9 cellular contexts compared by ENCODE assay signal in genomic region chr1:115976900-115977480, GRCh38. TPM values are rescaled to one million over a fixed set of nuclear protein-coding genes. Genes with fewer than 3 reads are reported as not detected.
DNase-seq lines count a peak whose midpoint lies in the region; TF ChIP-seq lines count a peak whose summit lies in the region.
"Had no signal": no experiment of that assay in that cellular context is flagged by ENCODE, and none has a peak within 500 bp of the region (broad histone marks: within the 10 kb centered on the region; RNA-seq: fewer than 3 reads in every experiment).

No MANE protein-coding gene starts in this region.

- H3K36me3 ChIP-seq in HUES6 (ENCODE audit: control insufficient read depth, insufficient read depth, low read length), result no peaks in the 10 kb centered on the region
- no peaks in the 10 kb centered on the region for H3K36me3 ChIP-seq in mesenchymal stem cell (ENCODE audit: control insufficient read depth in 1 of 2, insufficient read depth in 2 of 2, low read depth in 1 of 2, low read length in 2 of 2)

- peak overlapping the region; percentile 70 for H3K4me3 ChIP-seq in HUES6 (ENCODE audit: low read depth, low read length)
- peak overlapping the region; percentile 79 to 86 for H3K4me3 ChIP-seq in mesenchymal stem cell (ENCODE audit: insufficient read depth in 1 of 2, low read depth in 1 of 2, low read length in 2 of 2)

- peaks cover 13% of the 10 kb centered on the region for H3K27me3 Mint-ChIP-seq in type B pancreatic cell

- H3K9ac ChIP-seq in HUES6 (ENCODE audit: low read length), result peak overlapping the region; percentile 75
- peak overlapping the region; percentile 89 for H3K9ac ChIP-seq in mesenchymal stem cell (ENCODE audit: low read length)

- H2BK12ac ChIP-seq in mesenchymal stem cell (ENCODE audit: low read length in 2 of 2), result peak overlapping the region in 1 of 2 experiments; percentile 77

- peak overlapping the region in 1 of 2 experiments; percentile 69 for H3K14ac ChIP-seq in mesenchymal stem cell (ENCODE audit: low read length in 2 of 2)

- no peak overlapping the region for H2AK5ac ChIP-seq in mesenchymal stem cell (ENCODE audit: low read length, severe bottlenecking)

- WGBS in mesenchymal stem cell, result 47% methylated on average over 18 of the region's 18 CpGs

- peak overlapping the region; percentile 23 for H2BK15ac ChIP-seq in mesenchymal stem cell (ENCODE audit: low read depth, poor library complexity, severe bottlenecking)

- H3K4me3 Mint-ChIP-seq in type B pancreatic cell, result peak overlapping the region; percentile 86

- no peaks in the 10 kb centered on the region for H3K27me3 ChIP-seq in HUES6 (ENCODE audit: control insufficient read depth, insufficient read depth, low read length)
- no peaks in the 10 kb centered on the region for H3K27me3 ChIP-seq in mesenchymal stem cell (ENCODE audit: control insufficient read depth in 1 of 2, insufficient read depth in 1 of 2, low read length in 2 of 2)

- DNase-seq in C1 segment of cervical spinal cord (lab: John Stamatoyannopoulos, UW) (peak in 8 of 14 donors; percentile 19 to 67 (median 58)), caudate nucleus (lab: John Stamatoyannopoulos, UW) (peak in 36 of 61 donors; percentile 14 to 76 (median 44)), mesenchymal stem cell (no peak), type B pancreatic cell (ENCODE audit: extremely low spot score, unreplicated experiment) (no peak), pons (ENCODE audit: low spot score) (no peak), ureter (ENCODE audit: low spot score) (no peak)
- no peak for DNase-seq in effector CD4-positive, alpha-beta T cell
- DNase-seq: left cardiac atrium had no signal

- H3K4me1 ChIP-seq in HUES6 (ENCODE audit: control insufficient read depth, insufficient read depth, low read length), result peaks cover 30% of the 10 kb centered on the region
- peaks cover 10% of the 10 kb centered on the region for H3K4me1 ChIP-seq in mesenchymal stem cell (ENCODE audit: control insufficient read depth, insufficient read depth, low read depth, low read length)

- peak overlapping the region; percentile 96 for H2AFZ ChIP-seq in mesenchymal stem cell (ENCODE audit: low read depth, low read length)

- no peaks in the 10 kb centered on the region for H3K9me3 Mint-ChIP-seq in type B pancreatic cell

- peaks cover 10% of the 10 kb centered on the region for H3K4me1 Mint-ChIP-seq in type B pancreatic cell (ENCODE audit: unreplicated experiment)

- peak overlapping the region; percentile 93 for H4K8ac ChIP-seq in mesenchymal stem cell (ENCODE audit: low read length)

- TF ChIP-seq CTCF in type B pancreatic cell (conservative IDR thresholded peaks at IDR 0.05), result no peak

- H3K9me3 ChIP-seq in HUES6 (ENCODE audit: control insufficient read depth, insufficient read depth, low read depth, low read length) (no peaks in the 10 kb centered on the region), mesenchymal stem cell (ENCODE audit: control insufficient read depth, low read length) (no peaks in the 10 kb centered on the region)

- H2BK5ac ChIP-seq in mesenchymal stem cell (ENCODE audit: low read depth, low read length, poor library complexity, severe bottlenecking), result no peak overlapping the region

- peak overlapping the region; percentile 78 for H3K27ac Mint-ChIP-seq in type B pancreatic cell

- H3K4ac ChIP-seq in mesenchymal stem cell (ENCODE audit: low read depth in 1 of 2, low read length in 2 of 2), result peak overlapping the region in 1 of 2 experiments; percentile 24

- H3K27ac ChIP-seq in HUES6 (ENCODE audit: low read depth, low read length) (no peak overlapping the region; the same call in 1 of the 2 replicates), caudate nucleus (ENCODE audit: low read depth, low read length) (peak overlapping the region; percentile 91), mesenchymal stem cell (ENCODE audit: low read length, poor library complexity, severe bottlenecking) (peak overlapping the region; percentile 31)

- no peak overlapping the region for H3K23ac ChIP-seq in mesenchymal stem cell (ENCODE audit: low read length in 2 of 2)

- H3K36me3 Mint-ChIP-seq in type B pancreatic cell, result no peaks in the 10 kb centered on the region

- peak overlapping the region in 1 of 2 experiments; percentile 18 for H3K18ac ChIP-seq in mesenchymal stem cell (ENCODE audit: low read depth in 1 of 2, low read length in 2 of 2)

- H4K91ac ChIP-seq in mesenchymal stem cell (ENCODE audit: low read length), result no peak overlapping the region

- peak overlapping the region; percentile 27 for H2BK120ac ChIP-seq in mesenchymal stem cell (ENCODE audit: low read depth, low read length)

- peak overlapping the region; percentile 95 for H3K4me2 ChIP-seq in mesenchymal stem cell (ENCODE audit: low read length, poor library complexity, severe bottlenecking)

- H3K79me1 ChIP-seq in mesenchymal stem cell (replicated peaks; ENCODE audit: low read length, poor library complexity, severe bottlenecking), result peaks cover 7% of the 10 kb centered on the region

RNA-seq across cellular contexts. Expression of gene SLC22A15, which starts 0.7 kb away (rescaled TPM):
- polyA plus RNA-seq in mesenchymal stem cell (2013, experiment 1 of 2), result 1.4 TPM
- polyA plus RNA-seq in mesenchymal stem cell (2013, experiment 2 of 2), result 1.6 TPM
- total RNA-seq in type B pancreatic cell (ENCODE audit: low replicate concordance) (3.4 and 3.9 TPM in 2 replicates), ureter (10.3 TPM)

Comparison
In these comparisons a context has a peak if more than half of its experiments do, and no peak if none do; other contexts are left out.
1. DNase-seq: peak in C1 segment of cervical spinal cord (8 of 14) and caudate nucleus (36 of 61); none in mesenchymal stem cell (single experiment), type B pancreatic cell (single experiment), pons (single experiment), ureter (single experiment) and effector CD4-positive, alpha-beta T cell (single experiment).